Comparison of ENCODE assay signal across 18 cellular contexts in the genomic region with DNA sequence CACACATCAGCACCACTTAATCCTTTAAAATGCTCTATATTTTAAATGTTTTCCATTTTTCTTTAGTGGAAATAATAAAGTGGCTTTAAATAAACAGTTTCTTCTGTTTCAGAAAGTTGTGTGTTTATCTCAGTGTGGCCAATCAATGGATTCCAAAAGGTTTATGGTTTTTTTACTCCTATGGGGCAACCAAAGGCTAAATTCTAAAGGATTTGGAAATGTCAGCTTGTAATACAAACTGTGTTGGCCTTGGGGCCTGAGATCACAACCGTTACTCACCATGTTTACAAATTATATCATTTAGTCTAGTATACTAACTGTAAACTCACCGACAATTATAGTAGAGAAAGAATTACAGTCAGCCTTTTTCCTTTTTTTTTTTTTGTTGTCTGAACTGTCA.
DNase-seq lines count a peak whose midpoint lies in the region; ATAC-seq and TF ChIP-seq lines count a peak whose summit lies in the region.
"Had no signal": no experiment of that assay in that cellular context is flagged by ENCODE, and none has a peak within 500 bp of the region (broad histone marks: within the 10 kb centered on the region; RNA-seq: fewer than 3 reads in every experiment).

No MANE protein-coding gene starts in this region.

- no peaks in the 10 kb centered on the region for H3K36me3 Mint-ChIP-seq in activated CD8-positive, alpha-beta memory T cell treated with anti-CD3 and anti-CD28 coated beads, Interleukin-2, amount 10 ng/mL, durations not matched to agents 7 days and 5 days

- CTCF ChIA-PET in AG04450 (lab: Charles Lee), result interaction anchor here (0.9 kb wide), 1 partner anchor 828 kb away, joined by 4 read pairs; no protein-coding TSS in a partner anchor
- CTCF ChIA-PET in activated CD8-positive, alpha-beta memory T cell treated with anti-CD3 and anti-CD28 coated beads, Interleukin-2, amount 10 ng/mL, durations not matched to agents 7 days and 5 days (lab: Charles Lee), result no interaction called here

- no peaks in the 10 kb centered on the region for H3K27me3 ChIP-seq in AG04450 (ENCODE audit: control insufficient read depth, insufficient read depth, low read length)
- no peaks in the 10 kb centered on the region for H3K27me3 ChIP-seq in hepatocyte

- no peak overlapping the region for H2AFZ ChIP-seq in hepatocyte
- H2AFZ ChIP-seq: GM23338 had no signal

- H3K27me3 Mint-ChIP-seq in activated CD8-positive, alpha-beta memory T cell treated with anti-CD3 and anti-CD28 coated beads, Interleukin-2, amount 10 ng/mL, durations not matched to agents 7 days and 5 days, result no peaks in the 10 kb centered on the region
- H3K27me3 Mint-ChIP-seq: B cell; CD4-positive, alpha-beta T cell had no signal

- no peak overlapping the region for H3K4me2 ChIP-seq in hepatocyte
- H3K4me2 ChIP-seq: GM23338, KMS-11 had no signal

- H3K27ac ChIP-seq in AG04450 (ENCODE audit: low read depth, low read length) (no peak overlapping the region), hepatocyte (no peak overlapping the region)
- H3K27ac ChIP-seq: 22Rv1, KMS-11 had no signal

- no peaks in the 10 kb centered on the region for H3K4me1 ChIP-seq in hepatocyte (ENCODE audit: insufficient read depth)

- no peaks in the 10 kb centered on the region for H3K79me2 ChIP-seq in hepatocyte

- no peaks in the 10 kb centered on the region for H3K9me3 Mint-ChIP-seq in activated CD8-positive, alpha-beta memory T cell treated with anti-CD3 and anti-CD28 coated beads, Interleukin-2, amount 10 ng/mL, durations not matched to agents 7 days and 5 days (ENCODE audit: low read depth)
- H3K9me3 Mint-ChIP-seq: CD4-positive, alpha-beta T cell; GM23338; H9 had no signal

- 46% methylated on average over 2 of the region's 2 CpGs for WGBS in hepatocyte (ENCODE audit: low lambda C conversion rate, missing lambda C conversion rate)

- DNase-seq in AG04450 (ENCODE audit: low read depth, low spot score), result peak; percentile 26
- DNase-seq in HCEC 1CT, result peak; percentile 7
- peak; percentile 34 for DNase-seq in amniotic epithelial cell (ENCODE audit: low read depth)
- DNase-seq in hepatocyte (ENCODE audit: low spot score), result peak; percentile 8
- DNase-seq in central memory CD4-positive, alpha-beta T cell, result no peak
- no peak for DNase-seq in NCI-H526 (lab: John Stamatoyannopoulos, UW)
- DNase-seq in activated CD8-positive, alpha-beta memory T cell treated with anti-CD3 and anti-CD28 coated beads, Interleukin-2, amount 10 ng/mL, durations not matched to agents 7 days and 5 days, result no peak
- DNase-seq: C1 segment of cervical spinal cord; Calu3; CD4-positive, alpha-beta T cell; DMS79; GDM1; H9 had no signal

- H3K9me2 ChIP-seq in hepatocyte (replicated peaks; ENCODE audit: insufficient read depth), result no peaks in the 10 kb centered on the region

- ATAC-seq in activated CD8-positive, alpha-beta memory T cell treated with anti-CD3 and anti-CD28 coated beads, Interleukin-2, amount 10 ng/mL, durations not matched to agents 7 days and 5 days, result no peak
- ATAC-seq in HG03196 (IDR thresholded peaks at IDR 0.05; ENCODE audit: unreplicated experiment), result no peak
- ATAC-seq: GM23338 had no signal

- H3K4me1 Mint-ChIP-seq in activated CD8-positive, alpha-beta memory T cell treated with anti-CD3 and anti-CD28 coated beads, Interleukin-2, amount 10 ng/mL, durations not matched to agents 7 days and 5 days, result no peaks in the 10 kb centered on the region
- H3K4me1 Mint-ChIP-seq: B cell had no signal

- H3K9me3 ChIP-seq in AG04450 (ENCODE audit: control insufficient read depth, insufficient read depth, low read length) (no peaks in the 10 kb centered on the region), hepatocyte (ENCODE audit: low read depth) (no peaks in the 10 kb centered on the region)

- no peak overlapping the region for H3K4me3 Mint-ChIP-seq in activated CD8-positive, alpha-beta memory T cell treated with anti-CD3 and anti-CD28 coated beads, Interleukin-2, amount 10 ng/mL, durations not matched to agents 7 days and 5 days
- H3K4me3 Mint-ChIP-seq: B cell; CD4-positive, alpha-beta T cell; GM23338; H9 had no signal

- H3K36me3 ChIP-seq in hepatocyte (replicated peaks; ENCODE audit: insufficient read depth, low read depth), result no peaks in the 10 kb centered on the region

- POLR2A ChIA-PET in AG04450 (lab: Yijun Ruan, JAX), result interaction anchor here (0.7 to 1.2 kb wide), 4 partner anchors 20 to 441 kb away, joined by 3 to 4 read pairs (median 3); no protein-coding TSS in a partner anchor

- H3K27ac Mint-ChIP-seq in activated CD8-positive, alpha-beta memory T cell treated with anti-CD3 and anti-CD28 coated beads, Interleukin-2, amount 10 ng/mL, durations not matched to agents 7 days and 5 days, result no peak overlapping the region
- H3K27ac Mint-ChIP-seq: B cell; CD4-positive, alpha-beta T cell; GM23338; H9 had no signal

- TF ChIP-seq CTCF in AG04450 (IDR thresholded peaks at IDR 0.05; ENCODE audit: low read depth, low read length), result no peak
- no peak for TF ChIP-seq CTCF in hepatocyte (IDR thresholded peaks at IDR 0.05; ENCODE audit: poor library complexity)

- H3K4me3 ChIP-seq in AG04450 (ENCODE audit: low read depth, low read length) (no peak overlapping the region), hepatocyte (no peak overlapping the region)
- H3K4me3 ChIP-seq: GM23338 had no signal

- H4K20me1 ChIP-seq in hepatocyte (ENCODE audit: insufficient read depth, poor library complexity, severe bottlenecking), result no peaks in the 10 kb centered on the region

Comparison
In these comparisons a context has a peak if more than half of its experiments do, and no peak if none do; other contexts are left out.
1. DNase-seq: peak in AG04450 (single experiment), HCEC 1CT (single experiment), amniotic epithelial cell (single experiment) and hepatocyte (single experiment); none in central memory CD4-positive, alpha-beta T cell (single experiment), NCI-H526 (0 of 2) and activated CD8-positive, alpha-beta memory T cell treated with anti-CD3 and anti-CD28 coated beads, Interleukin-2, amount 10 ng/mL, durations not matched to agents 7 days and 5 days (single experiment).